ENCODE assay signal across 9 cellular contexts in the genomic region with DNA sequence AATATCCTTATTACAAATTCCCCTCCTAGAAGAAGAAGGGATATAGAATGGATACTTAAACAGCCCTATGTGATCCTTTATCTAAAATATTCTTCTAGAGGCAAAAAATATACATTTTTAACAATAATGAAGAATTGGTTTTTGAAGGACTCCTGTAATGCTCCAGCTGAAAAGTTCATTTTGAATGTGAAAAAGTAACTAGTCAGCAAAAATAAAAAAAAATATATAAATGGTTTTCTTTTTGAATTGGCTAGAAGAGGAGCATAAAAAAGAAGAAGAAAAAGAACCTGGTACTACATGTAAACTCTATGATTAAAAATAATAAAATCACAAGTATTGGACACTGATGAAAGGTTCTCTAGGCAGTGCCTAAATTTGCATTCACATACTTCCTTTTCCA.
"Had no signal": no experiment of that assay in that cellular context is flagged by ENCODE, and none has a peak within 500 bp of the region (broad histone marks: within the 10 kb centered on the region; RNA-seq: fewer than 3 reads in every experiment).

No MANE protein-coding gene starts in this region.

- DNase-seq: GM23248, GOT3, H9, HCEC 1CT, Karpas-422, KBM-7 had no signal

- H3K4me2 ChIP-seq: KMS-11 had no signal

- H3K9ac ChIP-seq: GM23248, KMS-11 had no signal

- FAIRE-seq: H54, HTR-8/SVneo had no signal

- H2AFZ ChIP-seq: GM23248 had no signal

- H3K4me3 ChIP-seq: GM23248 had no signal

- H3K27ac ChIP-seq: GM23248, KMS-11 had no signal
